In genomic region chr1:150272379-150272840, GRCh38 we compare ENCODE assay signal across 8 cellular contexts. TPM values are rescaled to one million over a fixed set of nuclear protein-coding genes. Genes with fewer than 3 reads are reported as not detected.
DNase-seq lines count a peak whose midpoint lies in the region; ATAC-seq and TF ChIP-seq lines count a peak whose summit lies in the region.

Gene C1orf54 (plus strand): TSS chr1:150272790. CDS start chr1:150272818, 28 bp downstream.

- TF ChIP-seq CTCF in GM12865 (IDR thresholded peaks at IDR 0.05; ENCODE audit: insufficient read depth, low read depth, low read length, missing control alignments): no peak
- TF ChIP-seq CTCF in WERI-Rb-1 (IDR thresholded peaks at IDR 0.05; ENCODE audit: low read depth, low read length): 0 out of 2 replicates have a peak, but pooled peaks have one; percentile 10
- peak in 5 of 9 donors; percentile 9 to 36 (median 25) for TF ChIP-seq CTCF in heart right ventricle (IDR thresholded peaks at IDR 0.05)
- peak in 1 of 5 experiments; percentile 29 for TF ChIP-seq CTCF in gastrocnemius medialis (IDR thresholded peaks at IDR 0.05 in 4 of 5, conservative IDR thresholded peaks at IDR 0.05 in 1 of 5)

- H3K4me1 ChIP-seq in heart right ventricle (peaks cover 10 to 56% (median 38%) of the 10 kb centered on the region in 9 donors), gastrocnemius medialis (peaks cover 6 to 37% of the 10 kb centered on the region in 2 donors)

- TF ChIP-seq POLR2A in gastrocnemius medialis (IDR thresholded peaks at IDR 0.05): no peak

- H3K4me3 ChIP-seq in GM12865 (ENCODE audit: low read depth, low read length) (peak within 1 kb of the TSS; percentile 61), WERI-Rb-1 (ENCODE audit: low read depth, low read length) (no peak within 1 kb of the TSS), heart right ventricle (peak within 1 kb of the TSS in 9 of 10 donors; percentile 26 to 55 (median 47)), gastrocnemius medialis (peak within 1 kb of the TSS in 3 of 4 donors; percentile 21 to 36 (median 28))

- 27 to 36% methylated on average over 5 of the region's 5 CpGs for WGBS in heart right ventricle, 2 donors

- in situ Hi-C loops in gastrocnemius medialis (cut with MboI; ENCODE audit: low sequenced_read_pairs in 4 of 4): no loop called here

- H3K36me3 ChIP-seq in WERI-Rb-1: peaks cover 5% of the 10 kb centered on the region
- peaks cover 0 to 22% (median 0%) of the 10 kb centered on the region in 9 donors for H3K36me3 ChIP-seq in heart right ventricle
- H3K36me3 ChIP-seq in gastrocnemius medialis: no peaks in the 10 kb centered on the region

- H3K27me3 ChIP-seq in WERI-Rb-1 (ENCODE audit: insufficient read depth, low read depth, severe bottlenecking): no peaks in the 10 kb centered on the region
- H3K27me3 ChIP-seq in heart right ventricle: no peaks in the 10 kb centered on the region
- H3K27me3 ChIP-seq in gastrocnemius medialis: no peaks in the 10 kb centered on the region

- intact Hi-C loops in heart right ventricle (cut with DNase I) (loop anchor here in 1 of 10 donors (5.0 kb wide), 1 partner anchor 35 kb away; the partner anchor contains the start of gene ANP32E), gastrocnemius medialis (cut with DNase I; ENCODE audit: low total_unique reads) (no loop called here)

- H3K9me3 ChIP-seq in WERI-Rb-1 (ENCODE audit: severe bottlenecking) (no peaks in the 10 kb centered on the region), heart right ventricle (no peaks in the 10 kb centered on the region), gastrocnemius medialis (no peaks in the 10 kb centered on the region)

- DNase-seq in GM12865 (ENCODE audit: low read depth): peak; percentile 67
- peak; percentile 49 for DNase-seq in WERI-Rb-1
- DNase-seq in heart right ventricle: peak; percentile 68 to 85
- peak; percentile 43 to 58 for DNase-seq in gastrocnemius medialis
- no peak for DNase-seq in GOT3 (lab: John Stamatoyannopoulos, UW)
- no peak for DNase-seq in activated CD4-positive, alpha-beta T cell treated with anti-CD3 and anti-CD28 coated beads for 1 hour
- no peak for DNase-seq in HPDE6-E6E7 (ENCODE audit: extremely low spot score)

- H3K27ac ChIP-seq in WERI-Rb-1 (peak within 1 kb of the TSS; percentile 31), heart right ventricle (peak within 1 kb of the TSS; percentile 52 to 87 (median 79)), gastrocnemius medialis (peak within 1 kb of the TSS; percentile 35 to 75 (median 65))

- ATAC-seq in heart right ventricle (peak in 4 of 8 donors; percentile 22 to 60 (median 50)), gastrocnemius medialis (no peak), GM21576 (IDR thresholded peaks at IDR 0.05; ENCODE audit: unreplicated experiment) (no peak)

RNA-seq across cellular contexts. Expression of gene C1orf54, which starts in this region (rescaled TPM):
- total RNA-seq in heart right ventricle (10 to 100 TPM in 6 of 10 donors, 1 to 10 TPM in 4; 5.7 to 19.5 (median 11.8) TPM), gastrocnemius medialis (1 to 10 TPM; 1.8 to 5.7 (median 4.8) TPM)
- polyA plus RNA-seq in heart right ventricle: 10 to 100 TPM; 29.1 to 34.3 TPM

Comparison
In these comparisons a context has a peak if more than half of its experiments do, and no peak if none do; other contexts are left out.
1. DNase-seq: peak in GM12865 (single experiment), WERI-Rb-1 (single experiment), heart right ventricle (2 of 2) and gastrocnemius medialis (2 of 2); none in GOT3 (single experiment), activated CD4-positive, alpha-beta T cell treated with anti-CD3 and anti-CD28 coated beads for 1 hour (single experiment) and HPDE6-E6E7 (single experiment).
2. Peak in every context shown above with its lines, with median percentiles within 50 percentile points of each other: H3K27ac ChIP-seq.